Comparison of ENCODE assay signal across 1 cellular context in the genomic region with DNA sequence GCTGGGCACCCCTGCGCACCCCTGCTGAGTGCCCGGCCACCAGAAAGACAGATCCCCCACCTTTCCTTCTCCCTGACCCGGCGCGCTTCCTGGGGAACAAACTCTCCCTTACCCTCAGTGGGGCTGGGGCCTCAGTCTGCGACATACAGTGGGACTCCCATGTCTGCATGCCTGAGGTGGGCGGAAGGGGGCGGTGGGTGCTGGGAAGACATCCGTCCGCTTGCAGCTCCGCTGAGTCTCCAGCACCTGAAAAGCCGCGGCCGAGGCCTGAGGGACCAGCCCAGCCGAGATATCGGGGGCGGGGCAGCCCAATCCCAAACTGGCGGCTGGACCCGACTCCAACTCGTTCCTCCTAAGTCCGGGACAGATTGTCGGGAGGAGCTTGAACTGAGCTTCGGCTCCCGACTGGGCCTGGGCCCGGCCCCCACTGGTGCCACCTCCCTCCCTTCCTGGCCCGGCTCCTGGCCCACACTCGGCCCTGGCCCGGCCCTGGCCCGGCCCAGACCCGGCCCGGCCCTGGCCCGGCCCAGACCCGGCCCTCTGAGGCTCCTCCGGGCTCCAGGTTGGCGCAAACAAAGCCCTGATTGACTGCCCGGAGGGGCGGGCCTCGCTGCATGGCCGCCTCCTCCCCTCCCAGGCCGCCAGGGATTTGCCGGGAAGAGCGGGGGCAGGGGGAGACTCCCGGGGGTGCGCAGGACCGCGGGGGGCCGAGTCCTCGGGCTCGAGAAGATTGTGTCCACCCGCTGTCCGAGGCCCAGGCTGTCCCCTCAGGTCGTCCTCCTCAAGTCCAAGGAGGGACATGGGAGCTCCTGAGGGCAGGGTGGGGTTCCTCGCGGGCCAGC.
TF ChIP-seq lines count a peak whose summit lies in the region.

No MANE protein-coding gene starts in this region.

TF ChIP-seq in HEK293, 187 proteins besides CTCF, POLR2A, EP300 and RAD21 (continued from another document):
- TF ChIP-seq, protein P1, sequence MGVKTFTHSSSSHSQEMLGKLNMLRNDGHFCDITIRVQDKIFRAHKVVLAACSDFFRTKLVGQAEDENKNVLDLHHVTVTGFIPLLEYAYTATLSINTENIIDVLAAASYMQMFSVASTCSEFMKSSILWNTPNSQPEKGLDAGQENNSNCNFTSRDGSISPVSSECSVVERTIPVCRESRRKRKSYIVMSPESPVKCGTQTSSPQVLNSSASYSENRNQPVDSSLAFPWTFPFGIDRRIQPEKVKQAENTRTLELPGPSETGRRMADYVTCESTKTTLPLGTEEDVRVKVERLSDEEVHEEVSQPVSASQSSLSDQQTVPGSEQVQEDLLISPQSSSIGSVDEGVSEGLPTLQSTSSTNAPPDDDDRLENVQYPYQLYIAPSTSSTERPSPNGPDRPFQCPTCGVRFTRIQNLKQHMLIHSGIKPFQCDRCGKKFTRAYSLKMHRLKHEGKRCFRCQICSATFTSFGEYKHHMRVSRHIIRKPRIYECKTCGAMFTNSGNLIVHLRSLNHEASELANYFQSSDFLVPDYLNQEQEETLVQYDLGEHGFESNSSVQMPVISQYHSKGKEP (tag by site-specific recombination; IDR thresholded peaks at IDR 0.05): 0 out of 2 replicates have a peak, but pooled peaks have one; percentile 26
- TF ChIP-seq ZXDB (tag by site-specific recombination; IDR thresholded peaks at IDR 0.05) (peak; percentile 38), ZFP69B (tag by site-specific recombination; IDR thresholded peaks at IDR 0.05) (no peak), ZBTB20 (tag by site-specific recombination; IDR thresholded peaks at IDR 0.05) (peak; percentile 57; the same call in 1 of the 2 replicates), GLIS1 (tag by site-specific recombination; IDR thresholded peaks at IDR 0.05) (peak; percentile 81), IKZF3 (tag by site-specific recombination; IDR thresholded peaks at IDR 0.05) (peak; percentile 79), ZNF654 (tag by site-specific recombination; IDR thresholded peaks at IDR 0.05; ENCODE audit: low read depth) (no peak), ZNF76 (tag by site-specific recombination; IDR thresholded peaks at IDR 0.05; ENCODE audit: borderline replicate concordance, low read depth) (peak; percentile 42; the same call in 1 of the 2 replicates), BCL11A (tag by site-specific recombination; IDR thresholded peaks at IDR 0.05; ENCODE audit: low read depth) (no peak), ZNF561 (tag by site-specific recombination; IDR thresholded peaks at IDR 0.05; ENCODE audit: borderline replicate concordance) (0 out of 2 replicates have a peak, but pooled peaks have one; percentile 15), ZSCAN30 (tag by site-specific recombination; IDR thresholded peaks at IDR 0.05) (peak; percentile 44; the same call in 1 of the 2 replicates), ZBTB8A (tag by site-specific recombination; IDR thresholded peaks at IDR 0.05) (peak; percentile 68), ZNF2 (tag by site-specific recombination; IDR thresholded peaks at IDR 0.05) (peak; percentile 12; the same call in 1 of the 2 replicates), ZNF658 (tag by site-specific recombination; IDR thresholded peaks at IDR 0.05) (no peak), KLF10 (tag by site-specific recombination; IDR thresholded peaks at IDR 0.05) (peak; percentile 40; the same call in 1 of the 2 replicates), KLF9 (tag by site-specific recombination; IDR thresholded peaks at IDR 0.05; ENCODE audit: low read depth) (peak; percentile 56; the same call in 1 of the 2 replicates), ZNF391 (tag by site-specific recombination; IDR thresholded peaks at IDR 0.05; ENCODE audit: borderline replicate concordance, low read depth) (no peak), ZNF585B (tag by site-specific recombination; IDR thresholded peaks at IDR 0.05) (no peak), ZNF837 (tag by site-specific recombination; IDR thresholded peaks at IDR 0.05) (no peak), ZNF555 (tag by site-specific recombination; conservative IDR thresholded peaks at IDR 0.05) (no peak), ZNF175 (tag by site-specific recombination; IDR thresholded peaks at IDR 0.05) (no peak), ZNF521 (tag by site-specific recombination; IDR thresholded peaks at IDR 0.05) (no peak), EGR2 (tag by site-specific recombination; IDR thresholded peaks at IDR 0.05; ENCODE audit: low read depth) (0 out of 2 replicates have a peak, but pooled peaks have one; percentile 19), KLF16 (tag by site-specific recombination; IDR thresholded peaks at IDR 0.05) (peak; percentile 34; the same call in 1 of the 2 replicates), ZNF335 (tag by site-specific recombination; conservative IDR thresholded peaks at IDR 0.05) (peak; percentile 88), GLIS2 (tag by site-specific recombination; IDR thresholded peaks at IDR 0.05) (peak; percentile 76), ZNF664 (tag by site-specific recombination; IDR thresholded peaks at IDR 0.05) (no peak), HOXC10 (CRISPR knock-in tag; IDR thresholded peaks at IDR 0.05) (no peak), ZFHX2 (tag by site-specific recombination; conservative IDR thresholded peaks at IDR 0.05) (peak; percentile 56; the same call in 1 of the 2 replicates), ZNF423 (tag by site-specific recombination; IDR thresholded peaks at IDR 0.05) (peak; percentile 95), ZIC2 (tag by site-specific recombination; IDR thresholded peaks at IDR 0.05) (peak; percentile 9), ZNF785 (tag by site-specific recombination; IDR thresholded peaks at IDR 0.05) (no peak), ZNF248 (tag by site-specific recombination; IDR thresholded peaks at IDR 0.05) (no peak), KLF1 (tag by site-specific recombination; IDR thresholded peaks at IDR 0.05) (peak; percentile 73), SP2 (tag by site-specific recombination; IDR thresholded peaks at IDR 0.05) (peak; percentile 69), ZBTB48 (tag by site-specific recombination; IDR thresholded peaks at IDR 0.05) (peak; percentile 52; the same call in 1 of the 2 replicates), ZNF140 (tag by site-specific recombination; IDR thresholded peaks at IDR 0.05) (no peak), ZNF214 (tag by site-specific recombination; IDR thresholded peaks at IDR 0.05; ENCODE audit: borderline replicate concordance) (no peak)
- TF ChIP-seq, protein P2, sequence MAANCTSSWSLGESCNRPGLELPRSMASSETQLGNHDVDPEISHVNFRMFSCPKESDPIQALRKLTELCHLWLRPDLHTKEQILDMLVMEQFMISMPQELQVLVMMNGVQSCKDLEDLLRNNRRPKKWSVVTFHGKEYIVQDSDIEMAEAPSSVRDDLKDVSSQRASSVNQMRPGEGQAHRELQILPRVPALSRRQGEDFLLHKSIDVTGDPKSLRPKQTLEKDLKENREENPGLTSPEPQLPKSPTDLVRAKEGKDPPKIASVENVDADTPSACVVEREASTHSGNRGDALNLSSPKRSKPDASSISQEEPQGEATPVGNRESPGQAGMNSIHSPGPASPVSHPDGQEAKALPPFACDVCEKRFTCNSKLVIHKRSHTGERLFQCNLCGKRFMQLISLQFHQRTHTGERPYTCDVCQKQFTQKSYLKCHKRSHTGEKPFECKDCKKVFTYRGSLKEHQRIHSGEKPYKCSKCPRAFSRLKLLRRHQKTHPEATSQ (tag by site-specific recombination; IDR thresholded peaks at IDR 0.05): no peak
- TF ChIP-seq, protein P3, sequence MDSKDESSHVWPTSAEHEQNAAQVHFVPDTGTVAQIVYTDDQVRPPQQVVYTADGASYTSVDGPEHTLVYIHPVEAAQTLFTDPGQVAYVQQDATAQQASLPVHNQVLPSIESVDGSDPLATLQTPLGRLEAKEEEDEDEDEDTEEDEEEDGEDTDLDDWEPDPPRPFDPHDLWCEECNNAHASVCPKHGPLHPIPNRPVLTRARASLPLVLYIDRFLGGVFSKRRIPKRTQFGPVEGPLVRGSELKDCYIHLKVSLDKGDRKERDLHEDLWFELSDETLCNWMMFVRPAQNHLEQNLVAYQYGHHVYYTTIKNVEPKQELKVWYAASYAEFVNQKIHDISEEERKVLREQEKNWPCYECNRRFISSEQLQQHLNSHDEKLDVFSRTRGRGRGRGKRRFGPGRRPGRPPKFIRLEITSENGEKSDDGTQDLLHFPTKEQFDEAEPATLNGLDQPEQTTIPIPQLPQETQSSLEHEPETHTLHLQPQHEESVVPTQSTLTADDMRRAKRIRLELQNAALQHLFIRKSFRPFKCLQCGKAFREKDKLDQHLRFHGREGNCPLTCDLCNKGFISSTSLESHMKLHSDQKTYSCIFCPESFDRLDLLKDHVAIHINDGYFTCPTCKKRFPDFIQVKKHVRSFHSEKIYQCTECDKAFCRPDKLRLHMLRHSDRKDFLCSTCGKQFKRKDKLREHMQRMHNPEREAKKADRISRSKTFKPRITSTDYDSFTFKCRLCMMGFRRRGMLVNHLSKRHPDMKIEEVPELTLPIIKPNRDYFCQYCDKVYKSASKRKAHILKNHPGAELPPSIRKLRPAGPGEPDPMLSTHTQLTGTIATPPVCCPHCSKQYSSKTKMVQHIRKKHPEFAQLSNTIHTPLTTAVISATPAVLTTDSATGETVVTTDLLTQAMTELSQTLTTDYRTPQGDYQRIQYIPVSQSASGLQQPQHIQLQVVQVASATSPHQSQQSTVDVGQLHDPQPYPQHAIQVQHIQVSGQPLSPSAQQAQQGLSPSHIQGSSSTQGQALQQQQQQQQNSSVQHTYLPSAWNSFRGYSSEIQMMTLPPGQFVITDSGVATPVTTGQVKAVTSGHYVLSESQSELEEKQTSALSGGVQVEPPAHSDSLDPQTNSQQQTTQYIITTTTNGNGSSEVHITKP (tag by site-specific recombination; IDR thresholded peaks at IDR 0.05): no peak; the same call in 1 of the 2 replicates
- TF ChIP-seq, protein P4, sequence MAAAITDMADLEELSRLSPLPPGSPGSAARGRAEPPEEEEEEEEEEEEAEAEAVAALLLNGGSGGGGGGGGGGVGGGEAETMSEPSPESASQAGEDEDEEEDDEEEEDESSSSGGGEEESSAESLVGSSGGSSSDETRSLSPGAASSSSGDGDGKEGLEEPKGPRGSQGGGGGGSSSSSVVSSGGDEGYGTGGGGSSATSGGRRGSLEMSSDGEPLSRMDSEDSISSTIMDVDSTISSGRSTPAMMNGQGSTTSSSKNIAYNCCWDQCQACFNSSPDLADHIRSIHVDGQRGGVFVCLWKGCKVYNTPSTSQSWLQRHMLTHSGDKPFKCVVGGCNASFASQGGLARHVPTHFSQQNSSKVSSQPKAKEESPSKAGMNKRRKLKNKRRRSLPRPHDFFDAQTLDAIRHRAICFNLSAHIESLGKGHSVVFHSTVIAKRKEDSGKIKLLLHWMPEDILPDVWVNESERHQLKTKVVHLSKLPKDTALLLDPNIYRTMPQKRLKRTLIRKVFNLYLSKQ (tag by site-specific recombination; IDR thresholded peaks at IDR 0.05; ENCODE audit: borderline replicate concordance): no peak
- TF ChIP-seq, protein P5, sequence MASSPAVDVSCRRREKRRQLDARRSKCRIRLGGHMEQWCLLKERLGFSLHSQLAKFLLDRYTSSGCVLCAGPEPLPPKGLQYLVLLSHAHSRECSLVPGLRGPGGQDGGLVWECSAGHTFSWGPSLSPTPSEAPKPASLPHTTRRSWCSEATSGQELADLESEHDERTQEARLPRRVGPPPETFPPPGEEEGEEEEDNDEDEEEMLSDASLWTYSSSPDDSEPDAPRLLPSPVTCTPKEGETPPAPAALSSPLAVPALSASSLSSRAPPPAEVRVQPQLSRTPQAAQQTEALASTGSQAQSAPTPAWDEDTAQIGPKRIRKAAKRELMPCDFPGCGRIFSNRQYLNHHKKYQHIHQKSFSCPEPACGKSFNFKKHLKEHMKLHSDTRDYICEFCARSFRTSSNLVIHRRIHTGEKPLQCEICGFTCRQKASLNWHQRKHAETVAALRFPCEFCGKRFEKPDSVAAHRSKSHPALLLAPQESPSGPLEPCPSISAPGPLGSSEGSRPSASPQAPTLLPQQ (tag by site-specific recombination; IDR thresholded peaks at IDR 0.05): 0 out of 2 replicates have a peak, but pooled peaks have one; percentile 27
- TF ChIP-seq, protein P6, sequence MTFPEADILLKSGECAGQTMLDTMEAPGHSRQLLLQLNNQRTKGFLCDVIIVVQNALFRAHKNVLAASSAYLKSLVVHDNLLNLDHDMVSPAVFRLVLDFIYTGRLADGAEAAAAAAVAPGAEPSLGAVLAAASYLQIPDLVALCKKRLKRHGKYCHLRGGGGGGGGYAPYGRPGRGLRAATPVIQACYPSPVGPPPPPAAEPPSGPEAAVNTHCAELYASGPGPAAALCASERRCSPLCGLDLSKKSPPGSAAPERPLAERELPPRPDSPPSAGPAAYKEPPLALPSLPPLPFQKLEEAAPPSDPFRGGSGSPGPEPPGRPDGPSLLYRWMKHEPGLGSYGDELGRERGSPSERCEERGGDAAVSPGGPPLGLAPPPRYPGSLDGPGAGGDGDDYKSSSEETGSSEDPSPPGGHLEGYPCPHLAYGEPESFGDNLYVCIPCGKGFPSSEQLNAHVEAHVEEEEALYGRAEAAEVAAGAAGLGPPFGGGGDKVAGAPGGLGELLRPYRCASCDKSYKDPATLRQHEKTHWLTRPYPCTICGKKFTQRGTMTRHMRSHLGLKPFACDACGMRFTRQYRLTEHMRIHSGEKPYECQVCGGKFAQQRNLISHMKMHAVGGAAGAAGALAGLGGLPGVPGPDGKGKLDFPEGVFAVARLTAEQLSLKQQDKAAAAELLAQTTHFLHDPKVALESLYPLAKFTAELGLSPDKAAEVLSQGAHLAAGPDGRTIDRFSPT (tag by site-specific recombination; IDR thresholded peaks at IDR 0.05): 0 out of 2 replicates have a peak, but pooled peaks have one; percentile 9
- TF ChIP-seq, protein P7, sequence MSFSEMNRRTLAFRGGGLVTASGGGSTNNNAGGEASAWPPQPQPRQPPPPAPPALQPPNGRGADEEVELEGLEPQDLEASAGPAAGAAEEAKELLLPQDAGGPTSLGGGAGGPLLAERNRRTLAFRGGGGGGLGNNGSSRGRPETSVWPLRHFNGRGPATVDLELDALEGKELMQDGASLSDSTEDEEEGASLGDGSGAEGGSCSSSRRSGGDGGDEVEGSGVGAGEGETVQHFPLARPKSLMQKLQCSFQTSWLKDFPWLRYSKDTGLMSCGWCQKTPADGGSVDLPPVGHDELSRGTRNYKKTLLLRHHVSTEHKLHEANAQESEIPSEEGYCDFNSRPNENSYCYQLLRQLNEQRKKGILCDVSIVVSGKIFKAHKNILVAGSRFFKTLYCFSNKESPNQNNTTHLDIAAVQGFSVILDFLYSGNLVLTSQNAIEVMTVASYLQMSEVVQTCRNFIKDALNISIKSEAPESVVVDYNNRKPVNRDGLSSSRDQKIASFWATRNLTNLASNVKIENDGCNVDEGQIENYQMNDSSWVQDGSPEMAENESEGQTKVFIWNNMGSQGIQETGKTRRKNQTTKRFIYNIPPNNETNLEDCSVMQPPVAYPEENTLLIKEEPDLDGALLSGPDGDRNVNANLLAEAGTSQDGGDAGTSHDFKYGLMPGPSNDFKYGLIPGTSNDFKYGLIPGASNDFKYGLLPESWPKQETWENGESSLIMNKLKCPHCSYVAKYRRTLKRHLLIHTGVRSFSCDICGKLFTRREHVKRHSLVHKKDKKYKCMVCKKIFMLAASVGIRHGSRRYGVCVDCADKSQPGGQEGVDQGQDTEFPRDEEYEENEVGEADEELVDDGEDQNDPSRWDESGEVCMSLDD (tag by site-specific recombination; IDR thresholded peaks at IDR 0.05): peak; percentile 59
